In the genomic region with DNA sequence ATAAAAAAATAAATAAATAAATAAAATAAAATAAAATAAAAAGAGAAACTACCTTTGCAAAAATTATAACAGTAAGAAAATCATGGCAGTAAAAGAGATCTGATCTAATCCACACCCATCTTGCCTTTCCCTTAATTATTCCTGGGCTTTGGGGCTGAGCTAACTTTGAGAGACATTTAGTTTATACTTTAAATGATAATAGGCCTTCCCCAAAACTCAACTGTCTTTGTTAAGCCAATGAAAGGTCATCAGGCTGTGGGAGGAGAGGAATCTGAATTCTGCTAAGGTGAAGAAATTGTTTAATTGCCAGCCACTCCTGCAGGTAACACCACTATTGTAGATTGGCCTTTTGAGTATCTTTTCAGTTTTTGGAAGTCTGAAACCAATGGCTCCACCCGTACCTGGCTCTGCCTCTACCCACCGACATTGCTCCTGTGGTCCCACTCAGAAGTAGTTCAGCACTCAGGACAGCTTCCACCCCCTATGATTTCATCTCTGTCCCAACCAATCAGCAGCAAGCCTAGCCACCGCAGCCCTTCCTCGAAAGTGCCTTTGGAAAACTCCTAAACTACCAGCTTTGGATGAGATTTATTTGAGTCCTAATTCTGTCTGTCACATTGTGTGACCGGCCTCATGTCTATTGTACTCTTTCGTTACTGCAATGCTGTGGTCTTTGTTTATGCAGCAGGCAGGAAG, we compare ENCODE assay signal across 1 cellular context.
TF ChIP-seq lines count a peak whose summit lies in the region.

No MANE protein-coding gene starts in this region.

TF ChIP-seq in IMR-90, 13 proteins besides CTCF, POLR2A, EP300 and RAD21:
- no peak for TF ChIP-seq MAZ (IDR thresholded peaks at IDR 0.05; ENCODE audit: borderline replicate concordance, low read depth, low read length)
- no peak for TF ChIP-seq RCOR1 (IDR thresholded peaks at IDR 0.05; ENCODE audit: insufficient replicate concordance, low read length)
- TF ChIP-seq CEBPB (IDR thresholded peaks at IDR 0.05; ENCODE audit: low read depth, low read length): no peak
- no peak for TF ChIP-seq CHD1 (IDR thresholded peaks at IDR 0.05; ENCODE audit: low read depth, low read length)
- TF ChIP-seq FOS (IDR thresholded peaks at IDR 0.05; ENCODE audit: low read depth, low read length): no peak
- no peak for TF ChIP-seq RFX5 (IDR thresholded peaks at IDR 0.05; ENCODE audit: low read depth, low read length)
- TF ChIP-seq, protein P1, sequence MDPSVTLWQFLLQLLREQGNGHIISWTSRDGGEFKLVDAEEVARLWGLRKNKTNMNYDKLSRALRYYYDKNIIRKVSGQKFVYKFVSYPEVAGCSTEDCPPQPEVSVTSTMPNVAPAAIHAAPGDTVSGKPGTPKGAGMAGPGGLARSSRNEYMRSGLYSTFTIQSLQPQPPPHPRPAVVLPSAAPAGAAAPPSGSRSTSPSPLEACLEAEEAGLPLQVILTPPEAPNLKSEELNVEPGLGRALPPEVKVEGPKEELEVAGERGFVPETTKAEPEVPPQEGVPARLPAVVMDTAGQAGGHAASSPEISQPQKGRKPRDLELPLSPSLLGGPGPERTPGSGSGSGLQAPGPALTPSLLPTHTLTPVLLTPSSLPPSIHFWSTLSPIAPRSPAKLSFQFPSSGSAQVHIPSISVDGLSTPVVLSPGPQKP (IDR thresholded peaks at IDR 0.05; ENCODE audit: borderline replicate concordance, low read depth, low read length): no peak
- no peak for TF ChIP-seq MAFK (IDR thresholded peaks at IDR 0.05; ENCODE audit: low read depth, low read length)
